21 cellular contexts compared by ENCODE assay signal in the genomic region with DNA sequence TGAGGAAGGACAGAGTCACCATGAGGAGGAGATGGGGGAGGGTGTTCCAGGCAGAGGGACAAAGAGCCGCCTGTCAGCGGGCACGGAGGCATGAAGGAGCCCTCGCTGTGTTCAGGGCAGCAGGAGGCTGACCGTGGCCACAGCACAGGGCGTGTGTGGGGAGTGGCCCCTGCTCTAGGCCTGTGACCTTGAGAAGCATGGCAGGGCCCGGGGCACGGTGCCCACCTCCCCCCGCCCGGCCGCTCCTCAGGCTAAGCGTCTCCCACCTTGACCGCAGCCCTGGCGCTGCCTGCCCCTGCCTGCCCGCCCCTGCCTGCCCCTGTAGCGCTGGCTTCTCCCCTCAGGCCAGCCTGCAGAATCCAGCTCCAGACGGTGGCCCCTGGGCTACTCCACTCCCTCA. TPM values are rescaled to one million over a fixed set of nuclear protein-coding genes. Genes with fewer than 3 reads are reported as not detected.
"Had no signal": no experiment of that assay in that cellular context is flagged by ENCODE, and none has a peak within 500 bp of the region (broad histone marks: within the 10 kb centered on the region; RNA-seq: fewer than 3 reads in every experiment).

No MANE protein-coding gene starts in this region.

- H3K36me3 Mint-ChIP-seq: activated naive CD8-positive, alpha-beta T cell had no signal

- H3K4me3 ChIP-seq: heart left ventricle, mucosa of descending colon, skin epidermis had no signal

- H3K27ac ChIP-seq: epithelial cell of prostate, skin epidermis had no signal

- H3K9me3 ChIP-seq: heart left ventricle, mucosa of descending colon had no signal

- H3K27ac Mint-ChIP-seq: activated CD4-positive, alpha-beta T cell treated with anti-CD3 and anti-CD28 coated beads for 36 hours; dendritic cell treated with granulocyte-macrophage colony-stimulating factor and Interleukin-4, amounts not matched to agents 40 ng/mL and 50 ng/mL, for 4 days; stimulated activated naive CD8-positive, alpha-beta T cell treated with anti-CD3 and anti-CD28 coated beads, Interleukin-15, Interleukin-2, amounts not matched to agents 100 ng/mL and 50 ng/mL, for 24 hours had no signal

- H3K27me3 ChIP-seq: heart left ventricle had no signal

- H3K27me3 Mint-ChIP-seq: activated CD4-positive, alpha-beta memory T cell treated with anti-CD3 and anti-CD28 coated beads, Interleukin-2, amount 10 ng/mL, durations not matched to agents 7 days and 5 days; activated CD4-positive, alpha-beta T cell treated with anti-CD3 and anti-CD28 coated beads for 36 hours; activated naive CD8-positive, alpha-beta T cell; dendritic cell treated with granulocyte-macrophage colony-stimulating factor and Interleukin-4, amounts not matched to agents 40 ng/mL and 50 ng/mL, for 4 days; naive thymus-derived CD4-positive, alpha-beta T cell; stimulated activated naive CD8-positive, alpha-beta T cell treated with anti-CD3 and anti-CD28 coated beads, Interleukin-15, Interleukin-2, amounts not matched to agents 100 ng/mL and 50 ng/mL, for 24 hours had no signal

- DNase-seq: activated CD4-positive, alpha-beta memory T cell treated with anti-CD3 and anti-CD28 coated beads, Interleukin-2, amount 10 ng/mL, durations not matched to agents 7 days and 5 days; activated CD4-positive, alpha-beta T cell treated with anti-CD3 and anti-CD28 coated beads for 36 hours; activated CD8-positive, alpha-beta memory T cell treated with anti-CD3 and anti-CD28 coated beads, Interleukin-2, amount 50 U/mL, for 4 hours; activated effector memory CD4-positive, alpha-beta T cell treated with anti-CD3 and anti-CD28 coated beads, Interleukin-2, amount 50 U/mL, for 16 hours; activated T-cell treated with anti-CD3 and anti-CD28 coated beads, Interleukin-2, amount 50 U/mL, for 48 hours; mucosa of descending colon; naive thymus-derived CD4-positive, alpha-beta T cell; stimulated activated CD4-positive, alpha-beta T cell treated with anti-CD3 and anti-CD28 coated beads, Interleukin-15, amount 100 ng/mL, for 24 hours; stimulated activated CD4-positive, alpha-beta T cell treated with anti-CD3 and anti-CD28 coated beads, Interleukin-4, amount 100 ng/mL, for 1 hour; WERI-Rb-1 had no signal

- FAIRE-seq: frontal cortex had no signal

- ATAC-seq: activated CD4-positive, alpha-beta T cell treated with anti-CD3 and anti-CD28 coated beads for 36 hours; heart left ventricle; mucosa of descending colon; naive thymus-derived CD4-positive, alpha-beta T cell had no signal

- H3K9me3 Mint-ChIP-seq: activated CD4-positive, alpha-beta memory T cell treated with anti-CD3 and anti-CD28 coated beads, Interleukin-2, amount 10 ng/mL, durations not matched to agents 7 days and 5 days; dendritic cell treated with granulocyte-macrophage colony-stimulating factor and Interleukin-4, amounts not matched to agents 40 ng/mL and 50 ng/mL, for 4 days; naive thymus-derived CD4-positive, alpha-beta T cell; stimulated activated naive CD8-positive, alpha-beta T cell treated with anti-CD3 and anti-CD28 coated beads, Interleukin-15, Interleukin-2, amounts not matched to agents 100 ng/mL and 50 ng/mL, for 24 hours had no signal

- H3K4me3 Mint-ChIP-seq: activated CD4-positive, alpha-beta memory T cell treated with anti-CD3 and anti-CD28 coated beads, Interleukin-2, amount 10 ng/mL, durations not matched to agents 7 days and 5 days; activated CD4-positive, alpha-beta T cell treated with anti-CD3 and anti-CD28 coated beads for 36 hours; activated naive CD8-positive, alpha-beta T cell; dendritic cell treated with granulocyte-macrophage colony-stimulating factor and Interleukin-4, amounts not matched to agents 40 ng/mL and 50 ng/mL, for 4 days; stimulated activated naive CD8-positive, alpha-beta T cell treated with anti-CD3 and anti-CD28 coated beads, Interleukin-15, Interleukin-2, amounts not matched to agents 100 ng/mL and 50 ng/mL, for 24 hours had no signal

RNA-seq across cellular contexts. Expression of a gene that starts 41.1 kb away (rescaled TPM):
- total RNA-seq: activated CD4-positive, alpha-beta T cell treated with anti-CD3 and anti-CD28 coated beads for 36 hours; cerebellum; frontal cortex; heart left ventricle; naive thymus-derived CD4-positive, alpha-beta T cell; T-helper 1 cell treated with Interleukin-12 subunit alpha and Interleukin-12 subunit beta and Interleukin-4 antibody, amounts not matched to agents 30 ng/mL and 1 ng/mL, for 36 hours; temporal lobe; ureter had no signal
- polyA plus RNA-seq: heart left ventricle; naive thymus-derived CD4-positive, alpha-beta T cell had no signal
